In genomic region chr5:152990771-152991170, GRCh38 we compare ENCODE assay signal across 30 cellular contexts.
"Had no signal": no experiment of that assay in that cellular context is flagged by ENCODE, and none has a peak within 500 bp of the region (broad histone marks: within the 10 kb centered on the region; RNA-seq: fewer than 3 reads in every experiment).

No MANE protein-coding gene starts in this region.

- H3K36me3 ChIP-seq: ascending aorta, cardiac muscle cell, MG63 had no signal

- H3K4me3 ChIP-seq: ascending aorta, body of pancreas, cardiac muscle cell, MG63, PC-9, SK-N-MC had no signal

- H3K9me3 ChIP-seq: ascending aorta, body of pancreas, MG63 had no signal

- H3K4me2 ChIP-seq: PC-9 had no signal

- FAIRE-seq: TTC549 had no signal

- H3K27ac ChIP-seq: ascending aorta, body of pancreas, cardiac muscle cell, PC-9, SK-N-MC had no signal

- ATAC-seq: activated CD8-positive, alpha-beta memory T cell treated with anti-CD3 and anti-CD28 coated beads, Interleukin-2, amount 10 ng/mL, durations not matched to agents 7 days and 5 days; activated naive CD4-positive, alpha-beta T cell treated with anti-CD3 and anti-CD28 coated beads, Interleukin-2, amount 50 U/mL, for 72 hours; activated naive CD8-positive, alpha-beta T cell treated with anti-CD3 and anti-CD28 coated beads, Interleukin-2, amount 50 U/mL, for 24 hours; body of pancreas; Right ventricle myocardium inferior; T-cell had no signal

- DNase-seq: activated B cell treated with CpG ODN at 0.5 μM for 24 hours; activated CD4-positive, alpha-beta T cell treated with anti-CD3 and anti-CD28 coated beads for 1 hour; activated CD4-positive, alpha-beta T cell treated with anti-CD3 and anti-CD28 coated beads, Interleukin-2, amount 10 ng/mL, durations not matched to agents 24 days and 14 days; activated CD4-positive, alpha-beta T cell treated with anti-CD3 and anti-CD28 coated beads, Interleukin-2, amount 50 U/mL, for 48 hours; activated CD8-positive, alpha-beta memory T cell treated with anti-CD3 and anti-CD28 coated beads, Interleukin-2, amount 10 ng/mL, durations not matched to agents 7 days and 5 days; activated effector memory CD4-positive, alpha-beta T cell treated with Interleukin-2 at 50 U/mL for 16 hours; activated naive CD4-positive, alpha-beta T cell; activated naive CD8-positive, alpha-beta T cell treated with anti-CD3 and anti-CD28 coated beads, Interleukin-2, amount 50 U/mL, for 24 hours; activated T-cell treated with anti-CD3 and anti-CD28 coated beads, Interleukin-2, amount 50 U/mL, for 24 hours; amniotic stem cell; body of pancreas; cerebellar nuclear complex; KG1; MG63; MV-4-11; NCI-H1092 treated with DMSO at 0.1 percent for 48 hours; NCI-H1417 treated with DMSO at 0.1 percent for 48 hours; NCI-H187; NCI-H2171 treated with DMSO at 0.1 percent for 48 hours; NCI-H510A treated with DMSO at 0.1 percent for 48 hours; PC-9; T-cell; T-helper 2 cell; T1000 had no signal

- H2AFZ ChIP-seq: PC-9 had no signal

- H3K27me3 ChIP-seq: ascending aorta, cardiac muscle cell, MG63 had no signal
